Comparison of ENCODE assay signal across 11 cellular contexts in the genomic region with DNA sequence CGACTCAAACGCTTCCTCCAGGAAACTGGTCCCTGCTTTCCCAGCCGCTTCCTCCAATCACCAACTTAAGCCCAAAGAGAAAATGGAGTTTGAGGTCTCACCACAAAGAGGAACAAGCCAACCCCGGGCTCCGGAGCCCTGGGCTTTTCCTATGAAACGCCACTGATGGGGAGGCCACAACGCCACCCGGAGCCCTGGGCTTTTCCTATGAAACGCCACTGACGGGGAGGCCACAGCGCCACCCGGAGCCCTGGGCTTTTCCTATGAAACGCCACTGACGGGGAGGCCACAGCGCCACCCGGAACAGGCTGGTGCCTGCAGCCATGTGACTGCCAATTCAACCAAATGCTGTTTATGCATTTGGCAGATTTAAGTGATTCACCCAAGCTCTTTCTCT. TPM values are rescaled to one million over a fixed set of nuclear protein-coding genes. Genes with fewer than 3 reads are reported as not detected.
DNase-seq lines count a peak whose midpoint lies in the region; FAIRE-seq lines count a peak whose summit lies in the region.
"Had no signal": no experiment of that assay in that cellular context is flagged by ENCODE, and none has a peak within 500 bp of the region (broad histone marks: within the 10 kb centered on the region; RNA-seq: fewer than 3 reads in every experiment).

No MANE protein-coding gene starts in this region.

- H3K9me3 Mint-ChIP-seq in T-helper 2 cell treated with Interferon-gamma antibody and Interleukin-4, amounts not matched to agents 5 μg/mL and 100 μg/mL, for 36 hours = no peaks in the 10 kb centered on the region
- H3K9me3 Mint-ChIP-seq in immature natural killer cell = no peaks in the 10 kb centered on the region

- H3F3A ChIP-seq in GM23248 (ENCODE audit: insufficient read depth) = no peaks in the 10 kb centered on the region

- H3K36me3 Mint-ChIP-seq in T-helper 2 cell treated with Interferon-gamma antibody and Interleukin-4, amounts not matched to agents 5 μg/mL and 100 μg/mL, for 36 hours (ENCODE audit: low read depth) = no peaks in the 10 kb centered on the region
- H3K36me3 Mint-ChIP-seq in immature natural killer cell = peaks cover 0 to under 1% (median 0%) of the 10 kb centered on the region in 3 donors

- H2AFZ ChIP-seq in GM23248 = no peak overlapping the region

- H3K27me3 ChIP-seq in GM23248 (replicated peaks; ENCODE audit: insufficient read depth) = no peaks in the 10 kb centered on the region

- H3K79me2 ChIP-seq in GM23248 (ENCODE audit: insufficient read depth) = no peaks in the 10 kb centered on the region

- peak overlapping the region; percentile 46 for H3K4me3 Mint-ChIP-seq in T-helper 2 cell treated with Interferon-gamma antibody and Interleukin-4, amounts not matched to agents 5 μg/mL and 100 μg/mL, for 36 hours
- H3K4me3 Mint-ChIP-seq in immature natural killer cell = peak overlapping the region in 3 of 5 donors; percentile 51 to 67 (median 61)

- no peaks in the 10 kb centered on the region for H3K4me1 ChIP-seq in GM23248 (ENCODE audit: insufficient read depth)

- peak; percentile 46 for DNase-seq in stimulated activated CD4-positive, alpha-beta T cell treated with anti-CD3 and anti-CD28 coated beads, Interleukin-1b, Interleukin-23, amount 100 ng/mL, for 48 hours
- no peak for DNase-seq in stimulated activated CD4-positive, alpha-beta T cell treated with anti-CD3 and anti-CD28 coated beads, Interleukin-2, amount 100 ng/mL, for 48 hours
- DNase-seq in T-helper 2 cell treated with Interferon-gamma antibody and Interleukin-4, amounts not matched to agents 5 μg/mL and 100 μg/mL, for 36 hours (ENCODE audit: low spot score) = peak; percentile 33
- DNase-seq in immature natural killer cell (no peak), frontal cortex (ENCODE audit: low spot score in 2 of 2) (no peak), NCI-H1436 treated with DMSO at 0.1 percent for 48 hours (lab: John Stamatoyannopoulos, UW) (no peak), GM23248 (no peak), NCI-H774 (lab: John Stamatoyannopoulos, UW) (no peak)
- DNase-seq: Calu3 had no signal

- in situ Hi-C loops in GM23248 (cut with MboI) = no loop called here

- no peak overlapping the region for H3K27ac ChIP-seq in GM23248

- H3K4me3 ChIP-seq in GM23248 = no peak overlapping the region

- peaks cover 28% of the 10 kb centered on the region for H3K4me1 Mint-ChIP-seq in T-helper 2 cell treated with Interferon-gamma antibody and Interleukin-4, amounts not matched to agents 5 μg/mL and 100 μg/mL, for 36 hours (ENCODE audit: low read depth)
- peaks cover 28 to 43% of the 10 kb centered on the region in 2 donors for H3K4me1 Mint-ChIP-seq in immature natural killer cell

- no peaks in the 10 kb centered on the region for H3K36me3 ChIP-seq in GM23248 (ENCODE audit: low read depth)

- no peaks in the 10 kb centered on the region for H3K9me2 ChIP-seq in GM23248 (ENCODE audit: insufficient read depth)

- WGBS in GM23248 (ENCODE audit: low coverage in 1 of 2, low lambda C conversion rate in 2 of 2, missing lambda C conversion rate in 2 of 2), 2 experiments = 83 to 88% methylated on average over 16 of the region's 16 CpGs

- no peaks in the 10 kb centered on the region for H4K20me1 ChIP-seq in GM23248 (ENCODE audit: insufficient read depth)

- no peak overlapping the region for H3K4me2 ChIP-seq in GM23248 (ENCODE audit: unreplicated experiment)

- no peak overlapping the region for H3K9ac ChIP-seq in GM23248

- peak overlapping the region; percentile 83 for H3K27ac Mint-ChIP-seq in T-helper 2 cell treated with Interferon-gamma antibody and Interleukin-4, amounts not matched to agents 5 μg/mL and 100 μg/mL, for 36 hours
- H3K27ac Mint-ChIP-seq in immature natural killer cell = peak overlapping the region in 2 of 6 donors; percentile 55 to 76

- FAIRE-seq in frontal cortex (lab: Jason Lieb, UNC) = no peak
- FAIRE-seq: endometrium, islet of Langerhans had no signal

- no peaks in the 10 kb centered on the region for H3K27me3 Mint-ChIP-seq in T-helper 2 cell treated with Interferon-gamma antibody and Interleukin-4, amounts not matched to agents 5 μg/mL and 100 μg/mL, for 36 hours (ENCODE audit: low read depth)
- H3K27me3 Mint-ChIP-seq in immature natural killer cell (ENCODE audit: low read depth in 3 of 3) = peaks cover 0 to 2% (median 0%) of the 10 kb centered on the region in 3 donors

- no peaks in the 10 kb centered on the region for H3K9me3 ChIP-seq in GM23248 (ENCODE audit: low read depth)

RNA-seq across cellular contexts. Expression of gene DPYSL4, which starts 45.8 kb away (rescaled TPM):
- polyA plus RNA-seq in immature natural killer cell (not detected), GM23248 (2016; fragmentation: Nextera tagmentation; extraction: Ambion mirVana) (2.1 and 2.5 TPM in 2 replicates)
- 43.6 TPM for total RNA-seq in frontal cortex
- total RNA-seq in GM23248 (2014; rRNA removed; shearing (Covaris generic)) = 1.8 and 2.1 TPM in 2 replicates
- total RNA-seq: Calu3 had no signal

Comparison
In these comparisons a context has a peak if more than half of its experiments do, and no peak if none do; other contexts are left out.
1. DNase-seq: peak in stimulated activated CD4-positive, alpha-beta T cell treated with anti-CD3 and anti-CD28 coated beads, Interleukin-1b, Interleukin-23, amount 100 ng/mL, for 48 hours (single experiment) and T-helper 2 cell treated with Interferon-gamma antibody and Interleukin-4, amounts not matched to agents 5 μg/mL and 100 μg/mL, for 36 hours (single experiment); none in stimulated activated CD4-positive, alpha-beta T cell treated with anti-CD3 and anti-CD28 coated beads, Interleukin-2, amount 100 ng/mL, for 48 hours (0 of 2), immature natural killer cell (0 of 3), frontal cortex (0 of 2), NCI-H1436 treated with DMSO at 0.1 percent for 48 hours (single experiment), GM23248 (single experiment) and NCI-H774 (single experiment).
2. RNA of gene DPYSL4, which starts 45.8 kb away (total RNA-seq): 43.6 TPM in frontal cortex (single experiment); 1.8 to 2.1 TPM in GM23248; every median in the first group is over 10 times any median in the second.